In the genomic region with DNA sequence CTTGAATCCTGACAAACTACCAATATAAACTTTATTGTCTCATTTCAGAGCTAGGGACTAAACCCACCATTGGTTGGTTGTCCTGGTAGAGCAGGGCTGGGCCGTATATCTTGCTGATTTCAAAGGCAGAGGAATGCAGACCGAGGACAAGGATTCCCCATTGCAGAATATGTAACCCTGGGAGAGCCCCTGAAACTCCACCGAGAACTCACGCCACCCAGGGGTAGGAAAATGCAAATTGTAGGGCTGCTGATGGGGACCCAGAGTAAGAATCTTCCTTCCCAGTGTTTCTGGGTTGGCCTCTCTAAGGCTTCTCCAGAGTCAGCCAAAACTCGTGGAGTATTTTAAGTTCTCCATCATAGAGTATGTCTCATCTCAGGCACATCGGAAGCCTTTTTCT, we compare ENCODE assay signal across 19 cellular contexts.
DNase-seq lines count a peak whose midpoint lies in the region; ATAC-seq and TF ChIP-seq lines count a peak whose summit lies in the region.
"Had no signal": no experiment of that assay in that cellular context is flagged by ENCODE, and none has a peak within 500 bp of the region (broad histone marks: within the 10 kb centered on the region; RNA-seq: fewer than 3 reads in every experiment).

No MANE protein-coding gene starts in this region.

- peaks cover 9% of the 10 kb centered on the region; the same call in 1 of the 2 replicates for H3K9me2 ChIP-seq in GM23338 (ENCODE audit: insufficient read depth)
- H3K9me2 ChIP-seq in OCI-LY7 (ENCODE audit: insufficient read depth, low read length): no peaks in the 10 kb centered on the region

- intact Hi-C loops in OCI-LY7 (cut with micrococcal nuclease; ENCODE audit: unreplicated experiment) (no loop called here), natural killer cell (cut with micrococcal nuclease) (no loop called here)

- H3K9me3 Mint-ChIP-seq in GM23338: no peaks in the 10 kb centered on the region; the same call in 2 of the 3 replicates
- no peaks in the 10 kb centered on the region for H3K9me3 Mint-ChIP-seq in endodermal cell
- no peaks in the 10 kb centered on the region for H3K9me3 Mint-ChIP-seq in natural killer cell
- no peaks in the 10 kb centered on the region for H3K9me3 Mint-ChIP-seq in activated naive CD8-positive, alpha-beta T cell treated with anti-CD3 and anti-CD28 coated beads for 36 hours
- H3K9me3 Mint-ChIP-seq: CD4-positive, alpha-beta T cell; HFFc6 had no signal

- H3K27me3 Mint-ChIP-seq in GM23338 (ENCODE audit: insufficient read depth, low read depth, poor library complexity): peaks cover 22% of the 10 kb centered on the region
- H3K27me3 Mint-ChIP-seq in endodermal cell (ENCODE audit: insufficient read depth): peaks cover 13% of the 10 kb centered on the region
- H3K27me3 Mint-ChIP-seq in natural killer cell (ENCODE audit: low read depth in 2 of 2): peaks cover 26 to 54% of the 10 kb centered on the region in 2 donors
- H3K27me3 Mint-ChIP-seq in activated naive CD8-positive, alpha-beta T cell treated with anti-CD3 and anti-CD28 coated beads for 36 hours: peaks cover 69% of the 10 kb centered on the region

- H4K20me1 ChIP-seq in GM23338 (replicated peaks; ENCODE audit: insufficient read depth) (no peaks in the 10 kb centered on the region), OCI-LY7 (ENCODE audit: insufficient read depth, low read length) (no peaks in the 10 kb centered on the region)

- BruUV-seq in OCI-LY7 (replicated peaks; lab: Mats Ljungman, UMichigan): no TSS peak

- H3K4me3 ChIP-seq in GM23338: no peak overlapping the region
- no peak overlapping the region for H3K4me3 ChIP-seq in OCI-LY7 (ENCODE audit: low read depth, low read length, poor library complexity, severe bottlenecking)
- H3K4me3 ChIP-seq in endodermal cell (ENCODE audit: low read length): no peak overlapping the region
- H3K4me3 ChIP-seq: GM23248 had no signal

- 70 to 75% methylated on average over 2 to 6 of the region's 6 CpGs for WGBS in endodermal cell (ENCODE audit: insufficient coverage in 1 of 2, insufficient read length in 1 of 2), 2 experiments

- CTCF ChIA-PET in OCI-LY7 (lab: Charles Lee; ENCODE audit: unreplicated experiment): no interaction called here

- H3K9ac ChIP-seq in endodermal cell (ENCODE audit: extremely low read depth, low read length, poor library complexity, severe bottlenecking): no peak overlapping the region
- H3K9ac ChIP-seq: GM23248 had no signal

- H3K79me2 ChIP-seq in GM23338 (replicated peaks; ENCODE audit: insufficient read depth): no peaks in the 10 kb centered on the region
- H3K79me2 ChIP-seq in OCI-LY7 (ENCODE audit: insufficient read depth, low read depth, low read length): no peaks in the 10 kb centered on the region

- peak overlapping the region; percentile 21; the same call in 1 of the 2 replicates for H2AFZ ChIP-seq in GM23338
- no peak overlapping the region for H2AFZ ChIP-seq in OCI-LY7 (ENCODE audit: low read length)
- H2AFZ ChIP-seq: GM23248 had no signal

- H3K36me3 Mint-ChIP-seq in GM23338 (ENCODE audit: low read depth) (no peaks in the 10 kb centered on the region), endodermal cell (ENCODE audit: low read depth) (no peaks in the 10 kb centered on the region), natural killer cell (no peaks in the 10 kb centered on the region)
- no peaks in the 10 kb centered on the region for H3K36me3 Mint-ChIP-seq in activated naive CD8-positive, alpha-beta T cell treated with anti-CD3 and anti-CD28 coated beads for 36 hours

- H3K4me1 Mint-ChIP-seq in GM23338 (peaks cover 34% of the 10 kb centered on the region), endodermal cell (peaks cover 9% of the 10 kb centered on the region), natural killer cell (peaks cover 0 to 8% of the 10 kb centered on the region in 2 donors)
- no peaks in the 10 kb centered on the region for H3K4me1 Mint-ChIP-seq in activated naive CD8-positive, alpha-beta T cell treated with anti-CD3 and anti-CD28 coated beads for 36 hours

- peak; percentile 48 for DNase-seq in GM23338 (ENCODE audit: low spot score)
- peak; percentile 26 for DNase-seq in OCI-LY7 (ENCODE audit: low spot score)
- DNase-seq in endodermal cell: peak; percentile 70
- DNase-seq in iPS-NIHi7 (ENCODE audit: extremely low spot score): peak; percentile 59
- DNase-seq in natural killer cell: no peak
- no peak for DNase-seq in activated naive CD8-positive, alpha-beta T cell treated with anti-CD3 and anti-CD28 coated beads for 36 hours
- DNase-seq: C1 segment of cervical spinal cord; Calu3; CD4-positive, alpha-beta T cell; DMS 273 treated with DMSO at 0.1 percent for 48 hours; EL; GM23248; HCEC 1CT; HFFc6; IMR-90; KG1 had no signal

- peaks cover 27% of the 10 kb centered on the region for H3K4me1 ChIP-seq in GM23338 (ENCODE audit: insufficient read depth)
- H3K4me1 ChIP-seq in OCI-LY7 (ENCODE audit: insufficient read depth, low read length, poor library complexity, severe bottlenecking): peaks cover 5% of the 10 kb centered on the region
- H3K4me1 ChIP-seq in endodermal cell (ENCODE audit: control insufficient read depth, insufficient read depth, low read length): no peaks in the 10 kb centered on the region

- ATAC-seq in GM23338 (peak; percentile 83), HG02885 (IDR thresholded peaks at IDR 0.05; ENCODE audit: poor library complexity, unreplicated experiment) (no peak), natural killer cell (no peak), GM19455 (IDR thresholded peaks at IDR 0.05; ENCODE audit: unreplicated experiment) (no peak)

- no peak overlapping the region for H3K4me3 Mint-ChIP-seq in GM23338
- no peak overlapping the region for H3K4me3 Mint-ChIP-seq in endodermal cell
- H3K4me3 Mint-ChIP-seq in natural killer cell: no peak overlapping the region
- no peak overlapping the region for H3K4me3 Mint-ChIP-seq in activated naive CD8-positive, alpha-beta T cell treated with anti-CD3 and anti-CD28 coated beads for 36 hours
- H3K4me3 Mint-ChIP-seq: B cell; CD4-positive, alpha-beta T cell; HFFc6 had no signal

- H3K27ac ChIP-seq in GM23338 (ENCODE audit: low read depth): no peak overlapping the region
- no peak overlapping the region for H3K27ac ChIP-seq in OCI-LY7 (ENCODE audit: low read depth, low read length, poor library complexity, severe bottlenecking)
- H3K27ac ChIP-seq in endodermal cell (ENCODE audit: low read depth, low read length): no peak overlapping the region
- H3K27ac ChIP-seq: GM23248 had no signal

- H3K4me2 ChIP-seq in GM23338 (no peak overlapping the region), OCI-LY7 (ENCODE audit: low read length) (no peak overlapping the region)

- H3K36me3 ChIP-seq in GM23338 (ENCODE audit: insufficient read depth) (no peaks in the 10 kb centered on the region), OCI-LY7 (ENCODE audit: insufficient read depth, low read length) (no peaks in the 10 kb centered on the region), endodermal cell (ENCODE audit: control insufficient read depth, insufficient read depth, low read length) (no peaks in the 10 kb centered on the region)

- H3K27ac Mint-ChIP-seq in GM23338 (no peak overlapping the region), endodermal cell (no peak overlapping the region), natural killer cell (no peak overlapping the region)
- H3K27ac Mint-ChIP-seq in activated naive CD8-positive, alpha-beta T cell treated with anti-CD3 and anti-CD28 coated beads for 36 hours: no peak overlapping the region
- H3K27ac Mint-ChIP-seq: B cell; CD4-positive, alpha-beta T cell; HFFc6 had no signal

- POLR2A ChIA-PET in OCI-LY7 (lab: Charles Lee): no interaction called here

- TF ChIP-seq CTCF in GM23338 (conservative IDR thresholded peaks at IDR 0.05; ENCODE audit: low read depth in 2 of 2): peak in 1 of 2 experiments; percentile 37; a peak in 2 of 4 replicates
- TF ChIP-seq CTCF in OCI-LY7 (conservative IDR thresholded peaks at IDR 0.05; ENCODE audit: low read length): peak; percentile 65
- peak; percentile 53 for TF ChIP-seq CTCF in endodermal cell (conservative IDR thresholded peaks at IDR 0.05)
- TF ChIP-seq CTCF in natural killer cell (IDR thresholded peaks at IDR 0.05): no peak

- H3K27me3 ChIP-seq in GM23338 (ENCODE audit: insufficient read depth): no peaks in the 10 kb centered on the region
- no peaks in the 10 kb centered on the region for H3K27me3 ChIP-seq in endodermal cell (ENCODE audit: control insufficient read depth, insufficient read depth, low read length, poor library complexity, severe bottlenecking)

- no peaks in the 10 kb centered on the region for H3F3A ChIP-seq in GM23338 (replicated peaks; ENCODE audit: low read depth)

- H3K9me3 ChIP-seq in OCI-LY7 (ENCODE audit: low read length): no peaks in the 10 kb centered on the region
- no peaks in the 10 kb centered on the region for H3K9me3 ChIP-seq in endodermal cell (ENCODE audit: control insufficient read depth, low read length)

TF ChIP-seq in GM23338, 12 proteins besides CTCF, POLR2A, EP300 and RAD21 (continues in another document):
- TF ChIP-seq ZNF331 (CRISPR knock-in tag; IDR thresholded peaks at IDR 0.05; ENCODE audit: low read depth): no peak
- TF ChIP-seq EZH2 (IDR thresholded peaks at IDR 0.05; ENCODE audit: low read depth, unreplicated experiment): no peak
- no peak for TF ChIP-seq EZH2phosphoT487 (IDR thresholded peaks at IDR 0.05; ENCODE audit: unreplicated experiment)
- TF ChIP-seq POLR2AphosphoS5 (IDR thresholded peaks at IDR 0.05; ENCODE audit: low read depth): no peak
- TF ChIP-seq, protein P1, sequence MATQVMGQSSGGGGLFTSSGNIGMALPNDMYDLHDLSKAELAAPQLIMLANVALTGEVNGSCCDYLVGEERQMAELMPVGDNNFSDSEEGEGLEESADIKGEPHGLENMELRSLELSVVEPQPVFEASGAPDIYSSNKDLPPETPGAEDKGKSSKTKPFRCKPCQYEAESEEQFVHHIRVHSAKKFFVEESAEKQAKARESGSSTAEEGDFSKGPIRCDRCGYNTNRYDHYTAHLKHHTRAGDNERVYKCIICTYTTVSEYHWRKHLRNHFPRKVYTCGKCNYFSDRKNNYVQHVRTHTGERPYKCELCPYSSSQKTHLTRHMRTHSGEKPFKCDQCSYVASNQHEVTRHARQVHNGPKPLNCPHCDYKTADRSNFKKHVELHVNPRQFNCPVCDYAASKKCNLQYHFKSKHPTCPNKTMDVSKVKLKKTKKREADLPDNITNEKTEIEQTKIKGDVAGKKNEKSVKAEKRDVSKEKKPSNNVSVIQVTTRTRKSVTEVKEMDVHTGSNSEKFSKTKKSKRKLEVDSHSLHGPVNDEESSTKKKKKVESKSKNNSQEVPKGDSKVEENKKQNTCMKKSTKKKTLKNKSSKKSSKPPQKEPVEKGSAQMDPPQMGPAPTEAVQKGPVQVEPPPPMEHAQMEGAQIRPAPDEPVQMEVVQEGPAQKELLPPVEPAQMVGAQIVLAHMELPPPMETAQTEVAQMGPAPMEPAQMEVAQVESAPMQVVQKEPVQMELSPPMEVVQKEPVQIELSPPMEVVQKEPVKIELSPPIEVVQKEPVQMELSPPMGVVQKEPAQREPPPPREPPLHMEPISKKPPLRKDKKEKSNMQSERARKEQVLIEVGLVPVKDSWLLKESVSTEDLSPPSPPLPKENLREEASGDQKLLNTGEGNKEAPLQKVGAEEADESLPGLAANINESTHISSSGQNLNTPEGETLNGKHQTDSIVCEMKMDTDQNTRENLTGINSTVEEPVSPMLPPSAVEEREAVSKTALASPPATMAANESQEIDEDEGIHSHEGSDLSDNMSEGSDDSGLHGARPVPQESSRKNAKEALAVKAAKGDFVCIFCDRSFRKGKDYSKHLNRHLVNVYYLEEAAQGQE (IDR thresholded peaks at IDR 0.05; ENCODE audit: unreplicated experiment): no peak

Comparison
In these comparisons a context has a peak if more than half of its experiments do, and no peak if none do; other contexts are left out.
1. DNase-seq: peak in GM23338 (single experiment), OCI-LY7 (single experiment), endodermal cell (single experiment) and iPS-NIHi7 (single experiment); none in natural killer cell (single experiment) and activated naive CD8-positive, alpha-beta T cell treated with anti-CD3 and anti-CD28 coated beads for 36 hours (single experiment).